ENCODE assay signal across 4 cellular contexts in genomic region chr11:47756208-47756607, GRCh38.
"Had no signal": no experiment of that assay in that cellular context is flagged by ENCODE, and none has a peak within 500 bp of the region (broad histone marks: within the 10 kb centered on the region; RNA-seq: fewer than 3 reads in every experiment).

No MANE protein-coding gene starts in this region.

- H3K4me3 ChIP-seq: GM23338 had no signal

- H3K4me2 ChIP-seq: GM23338 had no signal

- H3K4me3 Mint-ChIP-seq: GM23338, H9 had no signal

- ATAC-seq: GM23338 had no signal

- H3K9me3 Mint-ChIP-seq: GM23338 had no signal

- DNase-seq: H9, HCEC 1CT, IMR-90 had no signal

- H3K27ac Mint-ChIP-seq: GM23338 had no signal

- H2AFZ ChIP-seq: GM23338 had no signal

- H3K4me1 Mint-ChIP-seq: GM23338, H9 had no signal
